ENCODE assay signal across 1 cellular context in genomic region chr15:58332676-58333400, GRCh38.
TF ChIP-seq lines count a peak whose summit lies in the region.

No MANE protein-coding gene starts in this region.

TF ChIP-seq in endothelial cell of umbilical vein, 7 proteins besides CTCF, POLR2A, EP300 and RAD21 (continued from another document):
- no peak for TF ChIP-seq EZH2 (IDR thresholded peaks at IDR 0.05; ENCODE audit: borderline replicate concordance, low read depth, low read length, severe bottlenecking)
TF ChIP-seq in endothelial cell of umbilical vein: peak in this region for 0.
